8 cellular contexts compared by ENCODE assay signal in genomic region chr13:110371550-110372465, GRCh38.
DNase-seq lines count a peak whose midpoint lies in the region; ATAC-seq, FAIRE-seq and TF ChIP-seq lines count a peak whose summit lies in the region.

No MANE protein-coding gene starts in this region.

- CTCF ChIA-PET in GM12878 (lab: Yijun Ruan, JAX), result interaction anchor here (0.6 to 5.4 kb wide), 9 partner anchors 8 to 358 kb away, joined by 3 to 31 read pairs (median 3); no protein-coding TSS in a partner anchor

- peak; percentile 10 to 54; a peak in 2 of 4 replicates for TF ChIP-seq EP300 in GM12878 (IDR thresholded peaks at IDR 0.05; ENCODE audit: borderline replicate concordance in 1 of 2, control insufficient read depth in 1 of 2, low read depth in 2 of 2, low read length in 2 of 2)

- H3K4me3 Mint-ChIP-seq in activated naive CD8-positive, alpha-beta T cell treated with anti-CD3 and anti-CD28 coated beads for 36 hours, result no peak overlapping the region

- intact Hi-C loops in GM12878 (cut with micrococcal nuclease; ENCODE audit: unreplicated experiment), result loop anchor here (5.0 kb wide), 1 partner anchor 40 kb away; no protein-coding TSS in a partner anchor

- no peaks in the 10 kb centered on the region for H3K27me3 ChIP-seq in GM12878 (replicated peaks in 1 of 2; ENCODE audit: control insufficient read depth in 2 of 2, insufficient read depth in 2 of 2, low read length in 1 of 2)
- no peaks in the 10 kb centered on the region for H3K27me3 ChIP-seq in SJCRH30

- in situ Hi-C loops in GM12878 (cut with MboI), result no loop called here

- TF ChIP-seq POLR2A in GM18505 (IDR thresholded peaks at IDR 0.05; ENCODE audit: borderline replicate concordance, extremely low read depth, insufficient read depth, insufficient read length), result no peak
- TF ChIP-seq POLR2A in GM12878 (IDR thresholded peaks at IDR 0.05; ENCODE audit: low read depth, low read length), result no peak

- H3K27ac ChIP-seq in GM12878 (ENCODE audit: control insufficient read depth, insufficient read depth) (no peak overlapping the region), SJCRH30 (no peak overlapping the region)

- no peaks in the 10 kb centered on the region for H3K36me3 Mint-ChIP-seq in activated naive CD8-positive, alpha-beta T cell treated with anti-CD3 and anti-CD28 coated beads for 36 hours

- H3K4me3 ChIP-seq in GM12878 (no peak overlapping the region), SJCRH30 (no peak overlapping the region)

- H4K20me1 ChIP-seq in GM12878 (ENCODE audit: control insufficient read depth, insufficient read depth), result no peaks in the 10 kb centered on the region

- no peaks in the 10 kb centered on the region for H3K79me2 ChIP-seq in GM12878 (ENCODE audit: control insufficient read depth, insufficient read depth, low read length)

- ATAC-seq in GM18505 (IDR thresholded peaks at IDR 0.05; ENCODE audit: unreplicated experiment), result peak; percentile 56
- ATAC-seq in HG02759 (IDR thresholded peaks at IDR 0.05; ENCODE audit: unreplicated experiment), result peak; percentile 91
- peak; percentile 86 for ATAC-seq in GM12878
- ATAC-seq in omental fat pad (ENCODE audit: low FRiP score), result peak; percentile 19

- 42% methylated on average over 20 of the region's 20 CpGs for WGBS in GM12878 (ENCODE audit: insufficient coverage, insufficient replicate concordance, low lambda C conversion rate, missing lambda C conversion rate)

- RAD21 ChIA-PET in GM12878 (lab: Charles Lee; ENCODE audit: unreplicated experiment), result interaction anchor here (0.7 to 3.8 kb wide), 10 partner anchors 8 to 72 kb away, joined by 3 to 20 read pairs (median 4); no protein-coding TSS in a partner anchor

- H3K9me3 ChIP-seq in GM12878 (replicated peaks; ENCODE audit: control insufficient read depth, insufficient read depth, low read length) (no peaks in the 10 kb centered on the region), SJCRH30 (replicated peaks) (no peaks in the 10 kb centered on the region)

- peak overlapping the region; percentile 11; the same call in 1 of the 2 replicates for H2AFZ ChIP-seq in GM12878 (ENCODE audit: control insufficient read depth, low read depth, low read length)

- TF ChIP-seq CTCF in GM12878 (IDR thresholded peaks at IDR 0.05 in 2 of 3, conservative IDR thresholded peaks at IDR 0.05 in 1 of 3; ENCODE audit: control insufficient read depth in 2 of 3, extremely low read depth in 1 of 3, insufficient read depth in 1 of 3, low read depth in 3 of 3, low read length in 3 of 3) (no peak), omental fat pad (IDR thresholded peaks at IDR 0.05) (no peak)

- H3K4me1 ChIP-seq in GM12878 (ENCODE audit: control insufficient read depth, insufficient read depth, low read length), result no peaks in the 10 kb centered on the region
- H3K4me1 ChIP-seq in SJCRH30, result peaks cover 10% of the 10 kb centered on the region

- H3K27me3 Mint-ChIP-seq in activated naive CD8-positive, alpha-beta T cell treated with anti-CD3 and anti-CD28 coated beads for 36 hours, result peaks cover 39% of the 10 kb centered on the region

- POLR2A ChIA-PET in GM12878 (lab: Charles Lee), result interaction anchor here (0.9 to 2.0 kb wide), 5 partner anchors 11 to 89 kb away, joined by 3 to 5 read pairs (median 3); no protein-coding TSS in a partner anchor

- DNase-seq in GM12878 (ENCODE audit: low read depth, low spot score), result peak; percentile 40
- no peak for DNase-seq in omental fat pad (ENCODE audit: low spot score)
- no peak for DNase-seq in SJCRH30
- DNase-seq in NCI-H345 (lab: John Stamatoyannopoulos, UW), result no peak
- DNase-seq in activated naive CD8-positive, alpha-beta T cell treated with anti-CD3 and anti-CD28 coated beads for 36 hours, result no peak
- DNase-seq in ecto neural progenitor cell (ENCODE audit: low spot score), result no peak

- TF ChIP-seq RAD21 in GM12878 (IDR thresholded peaks at IDR 0.05; ENCODE audit: insufficient read depth, low read depth, low read length), result no peak

- no peak overlapping the region for H3K9ac ChIP-seq in GM12878 (ENCODE audit: control insufficient read depth, insufficient read depth, low read length)

- H3K4me1 Mint-ChIP-seq in activated naive CD8-positive, alpha-beta T cell treated with anti-CD3 and anti-CD28 coated beads for 36 hours, result no peaks in the 10 kb centered on the region

- no peak overlapping the region for H3K27ac Mint-ChIP-seq in activated naive CD8-positive, alpha-beta T cell treated with anti-CD3 and anti-CD28 coated beads for 36 hours

- H3K36me3 ChIP-seq in GM12878 (ENCODE audit: control insufficient read depth in 2 of 2, insufficient read depth in 2 of 2, low read length in 1 of 2) (no peaks in the 10 kb centered on the region), SJCRH30 (no peaks in the 10 kb centered on the region)

- FAIRE-seq in GM12878 (lab: Jason Lieb, UNC), result peak; percentile 13

- no peaks in the 10 kb centered on the region for H3K9me3 Mint-ChIP-seq in activated naive CD8-positive, alpha-beta T cell treated with anti-CD3 and anti-CD28 coated beads for 36 hours

- no peak overlapping the region for H3K4me2 ChIP-seq in GM12878 (ENCODE audit: control insufficient read depth, insufficient read depth)

- SMC1A ChIA-PET in GM12878 (lab: Charles Lee; ENCODE audit: uncharacterized antibody, unreplicated experiment), result interaction anchor here (0.7 to 6.9 kb wide), 18 partner anchors 8 to 447 kb away, joined by 3 to 43 read pairs (median 4); no protein-coding TSS in a partner anchor

- no TSS peak for BruUV-seq in GM12878 (replicated peaks; lab: Mats Ljungman, UMichigan)

TF ChIP-seq in GM12878, 131 proteins besides CTCF, POLR2A, EP300 and RAD21 (continues in another document):
- TF ChIP-seq BCL11A (IDR thresholded peaks at IDR 0.05; ENCODE audit: low read depth, low read length) (0 out of 2 replicates have a peak, but pooled peaks have one; percentile 24), BHLHE40 (IDR thresholded peaks at IDR 0.05; ENCODE audit: borderline replicate concordance in 1 of 2, low read depth in 2 of 2, low read length in 1 of 2) (peak; percentile 54 to 56; a peak in 3 of 4 replicates), MTA2 (IDR thresholded peaks at IDR 0.05; ENCODE audit: low read depth) (peak; percentile 60), IKZF1 (conservative IDR thresholded peaks at IDR 0.05) (peak; percentile 94), ZZZ3 (IDR thresholded peaks at IDR 0.05; ENCODE audit: control insufficient read depth, insufficient read length, low read depth) (no peak), ESRRA (IDR thresholded peaks at IDR 0.05; ENCODE audit: low read length) (no peak), PKNOX1 (IDR thresholded peaks at IDR 0.05) (peak; percentile 58; the same call in 1 of the 2 replicates), RELA (IDR thresholded peaks at IDR 0.05; ENCODE audit: borderline replicate concordance, partially characterized antibody) (peak; percentile 80), ZNF384 (IDR thresholded peaks at IDR 0.05; ENCODE audit: borderline replicate concordance, low read depth, low read length) (no peak), TBL1XR1 (IDR thresholded peaks at IDR 0.05; ENCODE audit: low read depth, low read length) (no peak), RAD51 (IDR thresholded peaks at IDR 0.05) (peak; percentile 98), SMARCA5 (IDR thresholded peaks at IDR 0.05) (no peak), EED (IDR thresholded peaks at IDR 0.05; ENCODE audit: low read depth) (peak; percentile 72)
- TF ChIP-seq, protein P1, sequence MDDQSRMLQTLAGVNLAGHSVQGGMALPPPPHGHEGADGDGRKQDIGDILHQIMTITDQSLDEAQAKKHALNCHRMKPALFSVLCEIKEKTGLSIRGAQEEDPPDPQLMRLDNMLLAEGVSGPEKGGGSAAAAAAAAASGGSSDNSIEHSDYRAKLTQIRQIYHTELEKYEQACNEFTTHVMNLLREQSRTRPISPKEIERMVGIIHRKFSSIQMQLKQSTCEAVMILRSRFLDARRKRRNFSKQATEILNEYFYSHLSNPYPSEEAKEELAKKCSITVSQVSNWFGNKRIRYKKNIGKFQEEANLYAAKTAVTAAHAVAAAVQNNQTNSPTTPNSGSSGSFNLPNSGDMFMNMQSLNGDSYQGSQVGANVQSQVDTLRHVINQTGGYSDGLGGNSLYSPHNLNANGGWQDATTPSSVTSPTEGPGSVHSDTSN (IDR thresholded peaks at IDR 0.05; ENCODE audit: insufficient replicate concordance, low read depth, low read length), result no peak
- TF ChIP-seq, protein P2, sequence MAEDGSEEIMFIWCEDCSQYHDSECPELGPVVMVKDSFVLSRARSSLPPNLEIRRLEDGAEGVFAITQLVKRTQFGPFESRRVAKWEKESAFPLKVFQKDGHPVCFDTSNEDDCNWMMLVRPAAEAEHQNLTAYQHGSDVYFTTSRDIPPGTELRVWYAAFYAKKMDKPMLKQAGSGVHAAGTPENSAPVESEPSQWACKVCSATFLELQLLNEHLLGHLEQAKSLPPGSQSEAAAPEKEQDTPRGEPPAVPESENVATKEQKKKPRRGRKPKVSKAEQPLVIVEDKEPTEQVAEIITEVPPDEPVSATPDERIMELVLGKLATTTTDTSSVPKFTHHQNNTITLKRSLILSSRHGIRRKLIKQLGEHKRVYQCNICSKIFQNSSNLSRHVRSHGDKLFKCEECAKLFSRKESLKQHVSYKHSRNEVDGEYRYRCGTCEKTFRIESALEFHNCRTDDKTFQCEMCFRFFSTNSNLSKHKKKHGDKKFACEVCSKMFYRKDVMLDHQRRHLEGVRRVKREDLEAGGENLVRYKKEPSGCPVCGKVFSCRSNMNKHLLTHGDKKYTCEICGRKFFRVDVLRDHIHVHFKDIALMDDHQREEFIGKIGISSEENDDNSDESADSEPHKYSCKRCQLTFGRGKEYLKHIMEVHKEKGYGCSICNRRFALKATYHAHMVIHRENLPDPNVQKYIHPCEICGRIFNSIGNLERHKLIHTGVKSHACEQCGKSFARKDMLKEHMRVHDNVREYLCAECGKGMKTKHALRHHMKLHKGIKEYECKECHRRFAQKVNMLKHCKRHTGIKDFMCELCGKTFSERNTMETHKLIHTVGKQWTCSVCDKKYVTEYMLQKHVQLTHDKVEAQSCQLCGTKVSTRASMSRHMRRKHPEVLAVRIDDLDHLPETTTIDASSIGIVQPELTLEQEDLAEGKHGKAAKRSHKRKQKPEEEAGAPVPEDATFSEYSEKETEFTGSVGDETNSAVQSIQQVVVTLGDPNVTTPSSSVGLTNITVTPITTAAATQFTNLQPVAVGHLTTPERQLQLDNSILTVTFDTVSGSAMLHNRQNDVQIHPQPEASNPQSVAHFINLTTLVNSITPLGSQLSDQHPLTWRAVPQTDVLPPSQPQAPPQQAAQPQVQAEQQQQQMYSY (CRISPR knock-in tag; IDR thresholded peaks at IDR 0.05), result no peak

Comparison
In these comparisons a context has a peak if more than half of its experiments do, and no peak if none do; other contexts are left out.
1. ATAC-seq: peak in every context shown above with its lines; median percentile 91 in HG02759; 86 in GM12878; 56 in GM18505; 19 in omental fat pad.